In genomic region chr12:124918622-124918988, GRCh38 we compare ENCODE assay signal across 8 cellular contexts. TPM values are rescaled to one million over a fixed set of nuclear protein-coding genes. Genes with fewer than 3 reads are reported as not detected.
DNase-seq lines count a peak whose midpoint lies in the region; ATAC-seq and TF ChIP-seq lines count a peak whose summit lies in the region.
"Not testable (repeated sequence)": the region's sequence is repeated elsewhere in the genome, so short reads cannot be mapped to it uniquely, and the experiment has no call there.

No MANE protein-coding gene starts in this region.

- POLR2A ChIA-PET in PC-3 (lab: Charles Lee; ENCODE audit: unreplicated experiment): interaction anchor here (2.2 kb wide), 1 partner anchor 19 kb away, joined by 7 read pairs; no protein-coding TSS in a partner anchor

- H3K36me3 Mint-ChIP-seq in activated T-cell treated with anti-CD3 and anti-CD28 coated beads, Interleukin-2, amount 50 U/mL, for 24 hours (ENCODE audit: low read depth): peaks cover 11% of the 10 kb centered on the region

- H4K20me1 ChIP-seq in PC-3 (ENCODE audit: low read length): not testable (repeated sequence)

- H3K27ac ChIP-seq in PC-3 (ENCODE audit: low read length): peak overlapping the region; percentile 98
- H3K27ac ChIP-seq in breast epithelium: peak overlapping the region; percentile 98
- peak overlapping the region; percentile 90 to 100 (median 98) for H3K27ac ChIP-seq in gastroesophageal sphincter
- H3K27ac ChIP-seq in mucosa of rectum (ENCODE audit: low read depth in 2 of 2, low read length in 2 of 2): peak overlapping the region; percentile 99 to 100
- peak overlapping the region; percentile 92 to 100 (median 98) for H3K27ac ChIP-seq in gastrocnemius medialis
- peak overlapping the region; percentile 96 to 100 (median 100) for H3K27ac ChIP-seq in upper lobe of left lung

- peaks cover 23% of the 10 kb centered on the region for H3K79me2 ChIP-seq in PC-3 (ENCODE audit: low read length)

- H3K27ac Mint-ChIP-seq in activated T-cell treated with anti-CD3 and anti-CD28 coated beads, Interleukin-2, amount 50 U/mL, for 24 hours: peak overlapping the region; percentile 99

- not testable (repeated sequence) for H2AFZ ChIP-seq in PC-3 (ENCODE audit: low read length)

- peak overlapping the region; percentile 82 for H3K4me2 ChIP-seq in PC-3 (ENCODE audit: low read length)

- ATAC-seq in PC-3; gastroesophageal sphincter; gastrocnemius medialis; upper lobe of left lung (ENCODE audit: low FRiP score in 2 of 2): not testable (repeated sequence)

- H3K27me3 Mint-ChIP-seq in activated T-cell treated with anti-CD3 and anti-CD28 coated beads, Interleukin-2, amount 50 U/mL, for 24 hours: not testable (repeated sequence)

- not testable (repeated sequence) for H3K9me3 Mint-ChIP-seq in activated T-cell treated with anti-CD3 and anti-CD28 coated beads, Interleukin-2, amount 50 U/mL, for 24 hours

- BruUV-seq in PC-3 (replicated peaks; lab: Mats Ljungman, UMichigan): not testable (repeated sequence)

- peaks cover 84% of the 10 kb centered on the region for H3K4me1 Mint-ChIP-seq in activated T-cell treated with anti-CD3 and anti-CD28 coated beads, Interleukin-2, amount 50 U/mL, for 24 hours (ENCODE audit: low read depth)

- H3K4me3 ChIP-seq in PC-3 (ENCODE audit: low read length): peak overlapping the region; percentile 60; the same call in 1 of the 2 replicates
- peak overlapping the region in 2 of 3 donors; percentile 40 to 98 for H3K4me3 ChIP-seq in breast epithelium
- H3K4me3 ChIP-seq in gastroesophageal sphincter: peak overlapping the region in 1 of 2 donors; percentile 91
- H3K4me3 ChIP-seq in mucosa of rectum (ENCODE audit: low read length in 2 of 2): peak overlapping the region in 1 of 2 donors; percentile 82
- H3K4me3 ChIP-seq in gastrocnemius medialis: peak overlapping the region; percentile 40 to 85 (median 47)
- H3K4me3 ChIP-seq in upper lobe of left lung: peak overlapping the region in 1 of 4 donors; percentile 40

- WGBS in gastroesophageal sphincter (ENCODE audit: low coverage in 1 of 2), 2 donors: 97% methylated on average over 3 of the region's 3 CpGs; no CpG with 5 or more reads in 1 of the 2 donors
- WGBS in upper lobe of left lung, 2 donors: 79 to 95% methylated on average over 3 of the region's 3 CpGs

- H3F3A ChIP-seq in PC-3 (ENCODE audit: low read length, unreplicated experiment): peaks cover 18% of the 10 kb centered on the region

- H3K9ac ChIP-seq in ES-I3 (ENCODE audit: low read depth, low read length) (peak overlapping the region; percentile 73; the same call in 1 of the 2 replicates), mucosa of rectum (ENCODE audit: low read depth in 1 of 2, low read length in 2 of 2) (peak overlapping the region; percentile 86 to 99)
- not testable (repeated sequence) for H3K9ac ChIP-seq in PC-3 (ENCODE audit: low read length)

- H3K9me3 ChIP-seq in ES-I3 (ENCODE audit: control insufficient read depth, insufficient read depth, low read length); PC-3 (ENCODE audit: low read length); breast epithelium; gastroesophageal sphincter; mucosa of rectum (ENCODE audit: control insufficient read depth in 2 of 2, low read length in 2 of 2); gastrocnemius medialis; upper lobe of left lung: not testable (repeated sequence)

- in situ Hi-C loops in gastrocnemius medialis (cut with MboI; ENCODE audit: low sequenced_read_pairs in 4 of 4): loop anchor here in 1 of 4 donors (25.0 kb wide), 1 partner anchor 881 kb away; no protein-coding TSS in a partner anchor

- H3K4me1 ChIP-seq in ES-I3 (ENCODE audit: insufficient read depth, low read length) (peaks cover 17% of the 10 kb centered on the region), PC-3 (ENCODE audit: insufficient read depth, low read length) (peaks cover 53% of the 10 kb centered on the region), gastroesophageal sphincter (peaks cover 10 to 69% (median 16%) of the 10 kb centered on the region in 3 donors), mucosa of rectum (ENCODE audit: control insufficient read depth in 2 of 2, insufficient read depth in 2 of 2, low read length in 2 of 2) (peaks cover 48 to 61% of the 10 kb centered on the region in 2 donors), gastrocnemius medialis (peaks cover 27 to 45% of the 10 kb centered on the region in 2 donors), upper lobe of left lung (peaks cover 36 to 70% (median 63%) of the 10 kb centered on the region in 4 donors)
- not testable (repeated sequence) for H3K4me1 ChIP-seq in breast epithelium

- H3K36me3 ChIP-seq in ES-I3 (ENCODE audit: insufficient read depth, low read length); PC-3 (ENCODE audit: low read depth, low read length); breast epithelium; gastroesophageal sphincter; mucosa of rectum (ENCODE audit: control insufficient read depth in 2 of 2, insufficient read depth in 2 of 2, low read length in 2 of 2); gastrocnemius medialis; upper lobe of left lung: not testable (repeated sequence)

- intact Hi-C loops in PC-3 (cut with micrococcal nuclease) (loop anchor here (5.0 kb wide), 2 partner anchors 69 to 531 kb away; partner anchors contain the start of gene DHX37), gastrocnemius medialis (cut with DNase I; ENCODE audit: low total_unique reads) (loop anchor here (10.0 kb wide), 1 partner anchor 524 kb away; no protein-coding TSS in a partner anchor)
- intact Hi-C loops in breast epithelium (cut with DNase I; ENCODE audit: low total_unique reads): not testable (repeated sequence)

- not testable (repeated sequence) for TF ChIP-seq EP300 in gastroesophageal sphincter (IDR thresholded peaks at IDR 0.05); upper lobe of left lung (IDR thresholded peaks at IDR 0.05)

- peak overlapping the region; percentile 100 for H3K4me3 Mint-ChIP-seq in activated T-cell treated with anti-CD3 and anti-CD28 coated beads, Interleukin-2, amount 50 U/mL, for 24 hours

- CTCF ChIA-PET in PC-3 (lab: Charles Lee): interaction anchor here (0.6 to 2.6 kb wide), 2 partner anchors 17 to 22 kb away, joined by 3 to 21 read pairs; no protein-coding TSS in a partner anchor

- not testable (repeated sequence) for DNase-seq in PC-3; activated T-cell treated with anti-CD3 and anti-CD28 coated beads, Interleukin-2, amount 50 U/mL, for 24 hours; breast epithelium (ENCODE audit: low spot score in 2 of 2); gastrocnemius medialis; upper lobe of left lung

- not testable (repeated sequence) for H3K27me3 ChIP-seq in PC-3 (ENCODE audit: low read length); breast epithelium; gastroesophageal sphincter; mucosa of rectum (ENCODE audit: control insufficient read depth in 2 of 2, insufficient read depth in 2 of 2, low read length in 2 of 2); gastrocnemius medialis; upper lobe of left lung

- TF ChIP-seq CTCF in PC-3 (conservative IDR thresholded peaks at IDR 0.05; ENCODE audit: low read depth, low read length); breast epithelium (IDR thresholded peaks at IDR 0.05); gastroesophageal sphincter (IDR thresholded peaks at IDR 0.05); gastrocnemius medialis (IDR thresholded peaks at IDR 0.05 in 4 of 5, conservative IDR thresholded peaks at IDR 0.05 in 1 of 5); upper lobe of left lung (IDR thresholded peaks at IDR 0.05): not testable (repeated sequence)

- TF ChIP-seq POLR2A in breast epithelium (IDR thresholded peaks at IDR 0.05); gastroesophageal sphincter (IDR thresholded peaks at IDR 0.05); gastrocnemius medialis (IDR thresholded peaks at IDR 0.05); upper lobe of left lung (IDR thresholded peaks at IDR 0.05): not testable (repeated sequence)

- not testable (repeated sequence) for H3K9me2 ChIP-seq in PC-3 (replicated peaks; ENCODE audit: low read length)

RNA-seq across cellular contexts. Expression of gene UBC, which starts 4.2 kb away (rescaled TPM):
- total RNA-seq in PC-3 (2014; rRNA removed): 1,587 TPM in 2 replicates
- total RNA-seq in breast epithelium: 1,000 to 10,000 TPM; 1,552 to 1,797 (median 1,598) TPM
- total RNA-seq in gastroesophageal sphincter: 1,000 to 10,000 TPM; 1,376 to 1,776 (median 1,632) TPM
- over 10,000 TPM in 2 of 4 donors, 1,000 to 10,000 TPM in 2; 3,173 to 12,805 (median 9,048) TPM for total RNA-seq in gastrocnemius medialis
- total RNA-seq in upper lobe of left lung: 1,000 to 10,000 TPM in 5 of 6 donors, 100 to 1,000 TPM in 1; 649 to 1,729 (median 1,078) TPM

RNA-seq across cellular contexts. Expression of gene SCARB1, which starts 54.9 kb away (rescaled TPM):
- total RNA-seq in PC-3 (2014; rRNA removed) (79.1 and 80.5 TPM in 2 replicates), breast epithelium (10 to 100 TPM; 18.4 to 61.3 (median 20.2) TPM), gastroesophageal sphincter (10 to 100 TPM in 3 of 4 donors, 1 to 10 TPM in 1; 6.8 to 13.9 (median 11.5) TPM), gastrocnemius medialis (1 to 10 TPM; 5.4 to 8.7 (median 6.2) TPM), upper lobe of left lung (10 to 100 TPM; 10.0 to 51.3 (median 22.5) TPM)
